ENCODE assay signal across 18 cellular contexts in the genomic region with DNA sequence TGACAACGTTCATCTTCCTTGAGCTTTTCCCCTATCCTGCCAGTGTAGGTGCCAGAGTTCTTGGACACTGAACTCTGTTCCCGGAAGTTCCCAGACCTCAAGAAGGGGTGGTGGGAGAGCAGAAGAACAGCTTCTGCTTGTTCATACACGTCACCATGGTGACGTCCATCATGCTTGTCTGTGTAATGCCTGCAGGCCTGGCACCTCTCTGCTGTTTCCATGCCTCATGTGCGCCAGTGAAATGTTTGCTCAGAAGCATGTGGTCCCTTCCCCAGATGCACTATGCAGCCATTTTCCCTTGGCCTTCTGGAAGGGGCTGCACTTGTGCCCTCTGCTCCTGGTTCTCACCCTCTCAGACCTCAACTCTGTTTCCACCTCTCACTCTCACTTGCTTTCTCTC.
"Had no signal": no experiment of that assay in that cellular context is flagged by ENCODE, and none has a peak within 500 bp of the region (broad histone marks: within the 10 kb centered on the region; RNA-seq: fewer than 3 reads in every experiment).

No MANE protein-coding gene starts in this region.

- H3K27ac ChIP-seq: coronary artery, testis, transverse colon had no signal

- H3K9me3 ChIP-seq: right atrium auricular region, spleen, testis, transverse colon had no signal

- DNase-seq: activated CD4-positive, alpha-beta T cell treated with anti-CD3 and anti-CD28 coated beads for 36 hours; activated CD4-positive, CD25-positive, alpha-beta regulatory T cell; activated naive CD4-positive, alpha-beta T cell; activated T-cell treated with anti-CD3 and anti-CD28 coated beads for 4 hours; activated T-cell treated with anti-CD3 and anti-CD28 coated beads, Interleukin-2, amount 50 U/mL, for 72 hours; dorsolateral prefrontal cortex; effector memory CD8-positive, alpha-beta T cell; islet precursor cell; midbrain; naive thymus-derived CD4-positive, alpha-beta T cell; occipital lobe; spleen; stimulated activated naive CD8-positive, alpha-beta T cell treated with anti-CD3 and anti-CD28 coated beads, Interleukin-15, Interleukin-2, amounts not matched to agents 100 U/mL and 50 U/mL, for 24 hours; testis; transverse colon had no signal

- ATAC-seq: activated CD4-positive, alpha-beta T cell treated with anti-CD3 and anti-CD28 coated beads for 36 hours; activated naive CD4-positive, alpha-beta T cell treated with anti-CD3 and anti-CD28 coated beads, Interleukin-2, amount 50 U/mL, for 72 hours; activated T-cell treated with anti-CD3 and anti-CD28 coated beads, Interleukin-2, amount 50 U/mL, for 72 hours; effector memory CD8-positive, alpha-beta T cell; naive thymus-derived CD4-positive, alpha-beta T cell; stimulated activated naive CD8-positive, alpha-beta T cell treated with anti-CD3 and anti-CD28 coated beads, Interleukin-15, Interleukin-2, amounts not matched to agents 100 U/mL and 50 U/mL, for 24 hours had no signal

- H3K27me3 ChIP-seq: dorsolateral prefrontal cortex, right atrium auricular region, spleen, testis, transverse colon had no signal

- H3K36me3 ChIP-seq: right atrium auricular region, spleen, transverse colon had no signal

- H3K4me3 ChIP-seq: coronary artery, dorsolateral prefrontal cortex, right atrium auricular region, spleen, testis, transverse colon had no signal

- H3K4me1 ChIP-seq: spleen, testis, transverse colon had no signal
